ENCODE assay signal across 9 cellular contexts in the genomic region with DNA sequence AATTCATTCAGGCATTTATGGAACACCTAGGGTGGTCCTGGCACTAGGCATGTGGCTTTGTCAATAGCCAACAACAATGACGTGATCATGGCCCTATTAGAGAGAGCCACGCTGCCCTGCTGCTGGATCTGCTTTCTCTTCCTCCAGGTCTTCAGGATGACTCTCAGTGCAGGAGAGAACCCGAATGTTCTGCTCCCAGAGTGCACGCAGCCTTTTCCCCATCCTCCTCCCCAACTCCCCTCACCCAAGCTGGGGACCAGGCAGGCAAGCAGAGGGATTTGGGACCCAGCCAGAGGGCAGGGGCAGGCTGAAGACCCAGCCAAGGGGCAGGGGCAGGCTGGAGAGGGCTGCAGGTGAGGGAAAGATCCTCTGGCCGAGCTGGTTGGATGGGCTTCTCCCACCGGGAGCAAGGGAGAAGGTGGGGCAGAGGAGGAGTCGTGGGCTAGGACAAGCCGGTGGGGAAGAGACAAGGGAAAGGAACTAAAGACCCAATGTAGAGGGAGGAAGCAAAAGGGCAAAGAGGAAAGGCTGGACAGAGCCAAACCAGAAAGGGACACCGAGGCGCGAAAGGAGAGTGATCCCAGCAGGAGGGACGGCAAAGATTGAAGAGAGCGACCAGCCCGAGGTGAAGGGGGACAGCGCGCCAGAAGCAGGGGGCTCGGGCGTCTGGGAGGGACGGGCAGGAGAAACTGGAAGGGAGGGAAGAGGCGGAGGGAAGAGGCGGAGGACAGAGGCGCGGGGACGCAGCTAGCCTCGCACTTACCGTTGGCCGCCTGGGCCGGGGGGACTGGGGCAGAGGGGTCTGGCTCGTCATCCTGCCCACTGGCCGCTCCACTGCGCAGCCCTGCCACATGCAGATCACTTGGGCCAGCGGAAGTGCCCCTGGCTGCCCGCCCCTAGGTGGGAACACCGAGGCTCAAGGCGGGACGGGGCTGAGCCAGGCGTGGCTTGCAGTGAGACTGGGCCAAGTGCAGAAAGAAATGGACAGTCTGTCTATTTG. TPM values are rescaled to one million over a fixed set of nuclear protein-coding genes. Genes with fewer than 3 reads are reported as not detected.
A peak's percentile ranks its signal among the peaks of the same experiment; 100 is the strongest.
DNase-seq lines count a peak whose midpoint lies in the region; ATAC-seq and TF ChIP-seq lines count a peak whose summit lies in the region.
"Had no signal": no experiment of that assay in that cellular context is flagged by ENCODE, and none has a peak within 500 bp of the region (broad histone marks: within the 10 kb centered on the region; RNA-seq: fewer than 3 reads in every experiment).

A gene with protein sequence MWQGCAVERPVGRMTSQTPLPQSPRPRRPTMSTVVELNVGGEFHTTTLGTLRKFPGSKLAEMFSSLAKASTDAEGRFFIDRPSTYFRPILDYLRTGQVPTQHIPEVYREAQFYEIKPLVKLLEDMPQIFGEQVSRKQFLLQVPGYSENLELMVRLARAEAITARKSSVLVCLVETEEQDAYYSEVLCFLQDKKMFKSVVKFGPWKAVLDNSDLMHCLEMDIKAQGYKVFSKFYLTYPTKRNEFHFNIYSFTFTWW (minus strand): TSS at position 880 of the 1,000 bp plus-strand sequence. CDS start 27 bp downstream, at position 853.

- TF ChIP-seq CTCF in choroid plexus epithelial cell (conservative IDR thresholded peaks at IDR 0.05; ENCODE audit: low read depth, low read length) (no peak), lower lobe of right lung (IDR thresholded peaks at IDR 0.05) (peak; percentile 6)

- ATAC-seq in lower lobe of right lung (peak; percentile 93 to 94), GM19467 (IDR thresholded peaks at IDR 0.05; ENCODE audit: unreplicated experiment) (no peak)
- no peak for ATAC-seq in stimulated activated naive CD8-positive, alpha-beta T cell treated with anti-CD3 and anti-CD28 coated beads, Interleukin-15, Interleukin-2, amounts not matched to agents 100 U/mL and 50 U/mL, for 24 hours

- H2AFZ ChIP-seq in ACC112 (ENCODE audit: low read length, unreplicated experiment): peak within 1 kb of the TSS; percentile 82

- no peak within 1 kb of the TSS for H3K27ac ChIP-seq in ACC112 (ENCODE audit: low read depth, low read length)
- H3K27ac ChIP-seq in lower lobe of right lung: peak within 1 kb of the TSS; percentile 64

- no peaks in the 10 kb centered on the region for H3K9me3 ChIP-seq in lower lobe of right lung

- H3K4me3 ChIP-seq in ACC112 (ENCODE audit: low read depth, low read length) (peak within 1 kb of the TSS; percentile 80), choroid plexus epithelial cell (ENCODE audit: low read depth, low read length) (peak within 1 kb of the TSS; percentile 69), lower lobe of right lung (peak within 1 kb of the TSS; percentile 56)

- intact Hi-C loops in lower lobe of right lung (cut with DNase I): no loop called here

- peak; percentile 80 to 93 for DNase-seq in NCI-H2081 (lab: John Stamatoyannopoulos, UW)
- DNase-seq in choroid plexus epithelial cell (ENCODE audit: low read depth): no peak
- DNase-seq in lower lobe of right lung: peak; percentile 78
- no peak for DNase-seq in NCI-H187 (lab: John Stamatoyannopoulos, UW)
- no peak for DNase-seq in stimulated activated naive CD8-positive, alpha-beta T cell treated with anti-CD3 and anti-CD28 coated beads, Interleukin-15, Interleukin-2, amounts not matched to agents 100 U/mL and 50 U/mL, for 24 hours
- no peak for DNase-seq in DMS114 treated with DMSO at 0.1 percent for 48 hours (lab: John Stamatoyannopoulos, UW; ENCODE audit: unreplicated experiment)
- DNase-seq: DND-41 had no signal

- H3K36me3 ChIP-seq in ACC112 (ENCODE audit: insufficient read depth, low read length) (no peaks in the 10 kb centered on the region), lower lobe of right lung (no peaks in the 10 kb centered on the region)

- no peaks in the 10 kb centered on the region for H3K79me2 ChIP-seq in ACC112 (ENCODE audit: control insufficient read depth, insufficient read depth, low read length, unreplicated experiment)

- H3K27me3 ChIP-seq in ACC112 (ENCODE audit: insufficient read depth, low read length) (no peaks in the 10 kb centered on the region), lower lobe of right lung (ENCODE audit: low read depth) (no peaks in the 10 kb centered on the region)

- H3K4me1 ChIP-seq in ACC112 (ENCODE audit: control insufficient read depth, insufficient read depth, low read length, unreplicated experiment) (peaks cover 9% of the 10 kb centered on the region), lower lobe of right lung (peaks cover 8% of the 10 kb centered on the region)

RNA-seq across cellular contexts. Expression of the gene that starts here (rescaled TPM):
- 12.3 TPM for total RNA-seq in lower lobe of right lung

Comparison
In these comparisons a context has a peak if more than half of its experiments do, and no peak if none do; other contexts are left out.
1. DNase-seq: peak in NCI-H2081 (2 of 2) and lower lobe of right lung (single experiment); none in choroid plexus epithelial cell (single experiment), NCI-H187 (0 of 2), stimulated activated naive CD8-positive, alpha-beta T cell treated with anti-CD3 and anti-CD28 coated beads, Interleukin-15, Interleukin-2, amounts not matched to agents 100 U/mL and 50 U/mL, for 24 hours (single experiment) and DMS114 treated with DMSO at 0.1 percent for 48 hours (single experiment).
2. ATAC-seq: peak in lower lobe of right lung (2 of 2); none in stimulated activated naive CD8-positive, alpha-beta T cell treated with anti-CD3 and anti-CD28 coated beads, Interleukin-15, Interleukin-2, amounts not matched to agents 100 U/mL and 50 U/mL, for 24 hours (single experiment) and GM19467 (single experiment).
3. Peak in every context shown above with its lines, with median percentiles within 50 percentile points of each other: H3K4me3 ChIP-seq.